ENCODE assay signal across 1 cellular context in the genomic region with DNA sequence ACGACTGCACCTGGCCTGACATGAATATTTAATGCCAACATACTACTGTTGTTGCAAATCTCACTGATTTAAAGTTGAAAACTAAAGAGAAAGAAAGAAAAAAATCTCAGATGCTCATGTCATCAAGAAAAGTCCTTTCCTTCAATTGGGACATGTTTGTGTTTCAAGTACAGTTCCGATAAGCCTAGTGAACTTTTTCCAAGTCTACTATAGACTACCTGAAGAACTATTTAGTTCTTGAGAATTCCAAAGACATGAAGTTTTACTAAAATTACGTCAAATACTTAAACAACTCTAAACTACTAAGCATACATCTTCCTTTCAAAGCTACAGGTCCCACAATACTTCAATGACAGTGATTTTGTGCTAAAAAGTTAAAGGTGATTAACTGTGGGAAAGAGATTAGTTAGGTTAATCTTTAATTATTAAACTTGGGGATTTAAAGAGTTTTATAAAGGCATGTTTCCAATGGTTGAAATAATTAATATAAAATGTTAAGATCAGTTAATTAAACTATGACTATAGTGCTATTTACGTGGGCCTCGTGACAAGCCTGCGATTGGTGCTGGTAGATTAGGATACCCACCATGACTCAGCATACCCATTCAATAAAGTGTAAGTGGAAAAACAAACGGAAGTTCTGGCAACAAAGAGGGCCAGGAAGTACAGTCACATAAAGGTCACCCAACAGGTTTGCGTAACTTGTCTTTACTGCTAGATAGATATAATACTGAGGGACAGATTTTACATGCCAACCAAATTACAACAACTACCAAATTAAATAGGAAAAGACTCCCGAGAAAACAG.
TF ChIP-seq lines count a peak whose summit lies in the region.

No MANE protein-coding gene starts in this region.

TF ChIP-seq in HepG2, 621 proteins besides CTCF, POLR2A, EP300 and RAD21 (continued from another document and continues in another):
- TF ChIP-seq ZBTB37 (CRISPR knock-in tag; IDR thresholded peaks at IDR 0.05) (no peak), POLR2AphosphoS2 (IDR thresholded peaks at IDR 0.05; ENCODE audit: low read depth, low read length) (no peak), CSRNP2 (CRISPR knock-in tag; conservative IDR thresholded peaks at IDR 0.05; ENCODE audit: low read depth) (no peak), TAF1 (CRISPR knock-in tag; IDR thresholded peaks at IDR 0.05) (no peak), ZC3H4 (CRISPR knock-in tag; IDR thresholded peaks at IDR 0.05; ENCODE audit: borderline replicate concordance) (no peak), CEBPZ (IDR thresholded peaks at IDR 0.05; ENCODE audit: low read length) (no peak), ZMAT3 (CRISPR knock-in tag; conservative IDR thresholded peaks at IDR 0.05) (no peak), ZBTB43 (CRISPR knock-in tag; conservative IDR thresholded peaks at IDR 0.05) (no peak), PAF1 (CRISPR knock-in tag; IDR thresholded peaks at IDR 0.05) (no peak), POLR2AphosphoS5 (IDR thresholded peaks at IDR 0.05; ENCODE audit: low read depth, low read length) (no peak), PRPF4 (IDR thresholded peaks at IDR 0.05; ENCODE audit: low read depth, low read length, poor library complexity, severe bottlenecking) (no peak), PRDM4 (CRISPR knock-in tag; IDR thresholded peaks at IDR 0.05; ENCODE audit: borderline replicate concordance) (no peak), ZNF703 (CRISPR knock-in tag; IDR thresholded peaks at IDR 0.05; ENCODE audit: borderline replicate concordance) (no peak), ZSCAN30 (CRISPR knock-in tag; IDR thresholded peaks at IDR 0.05) (no peak), SMAD9 (CRISPR knock-in tag; IDR thresholded peaks at IDR 0.05) (no peak), NKX3-1 (CRISPR knock-in tag; IDR thresholded peaks at IDR 0.05) (no peak), DR1 (CRISPR knock-in tag; IDR thresholded peaks at IDR 0.05) (no peak), ZNF101 (CRISPR knock-in tag; IDR thresholded peaks at IDR 0.05; ENCODE audit: borderline replicate concordance, low read depth) (no peak), ZFP36 (IDR thresholded peaks at IDR 0.05; ENCODE audit: borderline replicate concordance, low read depth, low read length, partially characterized antibody) (no peak), ZNF552 (CRISPR knock-in tag; IDR thresholded peaks at IDR 0.05; ENCODE audit: borderline replicate concordance) (no peak), MEF2D (CRISPR knock-in tag; IDR thresholded peaks at IDR 0.05) (peak; percentile 41; the same call in 1 of the 2 replicates), PATZ1 (CRISPR knock-in tag; IDR thresholded peaks at IDR 0.05) (no peak), ZSCAN12 (CRISPR knock-in tag; IDR thresholded peaks at IDR 0.05) (no peak), ZNF383 (CRISPR knock-in tag; IDR thresholded peaks at IDR 0.05; ENCODE audit: borderline replicate concordance) (no peak), ZNF432 (CRISPR knock-in tag; IDR thresholded peaks at IDR 0.05; ENCODE audit: borderline replicate concordance) (no peak)
- TF ChIP-seq, protein P1, sequence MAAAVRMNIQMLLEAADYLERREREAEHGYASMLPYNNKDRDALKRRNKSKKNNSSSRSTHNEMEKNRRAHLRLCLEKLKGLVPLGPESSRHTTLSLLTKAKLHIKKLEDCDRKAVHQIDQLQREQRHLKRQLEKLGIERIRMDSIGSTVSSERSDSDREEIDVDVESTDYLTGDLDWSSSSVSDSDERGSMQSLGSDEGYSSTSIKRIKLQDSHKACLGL (CRISPR knock-in tag; IDR thresholded peaks at IDR 0.05): no peak
- TF ChIP-seq, protein P2, sequence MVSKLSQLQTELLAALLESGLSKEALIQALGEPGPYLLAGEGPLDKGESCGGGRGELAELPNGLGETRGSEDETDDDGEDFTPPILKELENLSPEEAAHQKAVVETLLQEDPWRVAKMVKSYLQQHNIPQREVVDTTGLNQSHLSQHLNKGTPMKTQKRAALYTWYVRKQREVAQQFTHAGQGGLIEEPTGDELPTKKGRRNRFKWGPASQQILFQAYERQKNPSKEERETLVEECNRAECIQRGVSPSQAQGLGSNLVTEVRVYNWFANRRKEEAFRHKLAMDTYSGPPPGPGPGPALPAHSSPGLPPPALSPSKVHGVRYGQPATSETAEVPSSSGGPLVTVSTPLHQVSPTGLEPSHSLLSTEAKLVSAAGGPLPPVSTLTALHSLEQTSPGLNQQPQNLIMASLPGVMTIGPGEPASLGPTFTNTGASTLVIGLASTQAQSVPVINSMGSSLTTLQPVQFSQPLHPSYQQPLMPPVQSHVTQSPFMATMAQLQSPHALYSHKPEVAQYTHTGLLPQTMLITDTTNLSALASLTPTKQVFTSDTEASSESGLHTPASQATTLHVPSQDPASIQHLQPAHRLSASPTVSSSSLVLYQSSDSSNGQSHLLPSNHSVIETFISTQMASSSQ (IDR thresholded peaks at IDR 0.05; ENCODE audit: low read depth): no peak
- TF ChIP-seq, protein P2 (CRISPR knock-in tag; IDR thresholded peaks at IDR 0.05; ENCODE audit: borderline replicate concordance): peak; percentile 47; the same call in 1 of the 2 replicates
- TF ChIP-seq, protein P3, sequence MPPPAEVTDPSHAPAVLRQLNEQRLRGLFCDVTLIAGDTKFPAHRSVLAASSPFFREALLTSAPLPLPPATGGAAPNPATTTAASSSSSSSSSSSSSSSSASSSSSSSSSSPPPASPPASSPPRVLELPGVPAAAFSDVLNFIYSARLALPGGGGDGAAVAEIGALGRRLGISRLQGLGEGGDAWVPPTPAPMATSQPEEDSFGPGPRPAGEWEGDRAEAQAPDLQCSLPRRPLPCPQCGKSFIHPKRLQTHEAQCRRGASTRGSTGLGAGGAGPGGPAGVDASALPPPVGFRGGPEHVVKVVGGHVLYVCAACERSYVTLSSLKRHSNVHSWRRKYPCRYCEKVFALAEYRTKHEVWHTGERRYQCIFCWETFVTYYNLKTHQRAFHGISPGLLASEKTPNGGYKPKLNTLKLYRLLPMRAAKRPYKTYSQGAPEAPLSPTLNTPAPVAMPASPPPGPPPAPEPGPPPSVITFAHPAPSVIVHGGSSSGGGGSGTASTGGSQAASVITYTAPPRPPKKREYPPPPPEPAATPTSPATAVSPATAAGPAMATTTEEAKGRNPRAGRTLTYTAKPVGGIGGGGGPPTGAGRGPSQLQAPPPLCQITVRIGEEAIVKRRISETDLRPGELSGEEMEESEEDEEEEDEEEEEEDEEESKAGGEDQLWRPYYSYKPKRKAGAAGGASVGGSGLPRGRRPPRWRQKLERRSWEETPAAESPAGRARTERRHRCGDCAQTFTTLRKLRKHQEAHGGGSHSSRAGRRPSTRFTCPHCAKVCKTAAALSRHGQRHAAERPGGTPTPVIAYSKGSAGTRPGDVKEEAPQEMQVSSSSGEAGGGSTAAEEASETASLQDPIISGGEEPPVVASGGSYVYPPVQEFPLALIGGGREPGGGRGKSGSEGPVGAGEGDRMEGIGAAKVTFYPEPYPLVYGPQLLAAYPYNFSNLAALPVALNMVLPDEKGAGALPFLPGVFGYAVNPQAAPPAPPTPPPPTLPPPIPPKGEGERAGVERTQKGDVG (CRISPR knock-in tag; IDR thresholded peaks at IDR 0.05; ENCODE audit: borderline replicate concordance): no peak
- TF ChIP-seq, protein P4, sequence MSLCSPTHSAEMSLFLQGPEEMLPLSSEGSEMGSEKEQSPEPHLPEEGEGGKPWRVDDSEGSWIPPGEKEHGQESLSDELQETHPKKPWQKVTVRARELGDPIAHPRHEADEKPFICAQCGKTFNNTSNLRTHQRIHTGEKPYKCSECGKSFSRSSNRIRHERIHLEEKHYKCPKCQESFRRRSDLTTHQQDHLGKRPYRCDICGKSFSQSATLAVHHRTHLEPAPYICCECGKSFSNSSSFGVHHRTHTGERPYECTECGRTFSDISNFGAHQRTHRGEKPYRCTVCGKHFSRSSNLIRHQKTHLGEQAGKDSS (CRISPR knock-in tag; IDR thresholded peaks at IDR 0.05; ENCODE audit: borderline replicate concordance, low read depth): no peak
